Comparison of ENCODE assay signal across 14 cellular contexts in genomic region chr20:19775353-19776201, GRCh38. TPM values are rescaled to one million over a fixed set of nuclear protein-coding genes. Genes with fewer than 3 reads are reported as not detected.
DNase-seq lines count a peak whose midpoint lies in the region; ATAC-seq, FAIRE-seq and TF ChIP-seq lines count a peak whose summit lies in the region.
"Had no signal": no experiment of that assay in that cellular context is flagged by ENCODE, and none has a peak within 500 bp of the region (broad histone marks: within the 10 kb centered on the region; RNA-seq: fewer than 3 reads in every experiment).

No MANE protein-coding gene starts in this region.

- H3K36me3 ChIP-seq in PC-3 (ENCODE audit: low read depth, low read length), result no peaks in the 10 kb centered on the region
- no peaks in the 10 kb centered on the region for H3K36me3 ChIP-seq in pancreas
- H3K36me3 ChIP-seq: ovary had no signal

- peaks cover 44% of the 10 kb centered on the region for H3K4me1 ChIP-seq in PC-3 (ENCODE audit: insufficient read depth, low read length)
- H3K4me1 ChIP-seq in pancreas, result no peaks in the 10 kb centered on the region

- WGBS in pancreas, 2 donors, result 80 to 87% methylated on average over 7 of the region's 7 CpGs

- POLR2A ChIA-PET in PC-3 (lab: Charles Lee; ENCODE audit: unreplicated experiment), result interaction anchor here (0.5 to 1.1 kb wide), 7 partner anchors 8 to 964 kb away, joined by 3 to 13 read pairs (median 4); partner anchors contain the start of gene RIN2

- H2AFZ ChIP-seq in PC-3 (ENCODE audit: low read length), result 0 out of 2 replicates have a peak overlapping the region, but pooled peaks have one; percentile 1

- H3K9me3 ChIP-seq in PC-3 (ENCODE audit: low read length), result no peaks in the 10 kb centered on the region
- H3K9me3 ChIP-seq in pancreas, result no peaks in the 10 kb centered on the region
- H3K9me3 ChIP-seq: ovary had no signal

- TSS peak; percentile 94 for BruUV-seq in PC-3 (replicated peaks; lab: Mats Ljungman, UMichigan)

- no peak overlapping the region for H3K4me3 ChIP-seq in AG10803 (ENCODE audit: low read length)
- H3K4me3 ChIP-seq in PC-3 (ENCODE audit: low read length), result no peak overlapping the region
- no peak overlapping the region for H3K4me3 ChIP-seq in pancreas
- H3K4me3 ChIP-seq: ovary had no signal

- H3K27ac ChIP-seq in PC-3 (ENCODE audit: low read length), result peak overlapping the region; percentile 51
- H3K27ac ChIP-seq in pancreas, result no peak overlapping the region
- H3K27ac ChIP-seq: ovary had no signal

- CTCF ChIA-PET in PC-3 (lab: Charles Lee), result interaction anchor here (0.6 to 1.3 kb wide), 5 partner anchors 9 to 71 kb away, joined by 3 to 7 read pairs (median 4); partner anchors contain the start of gene RIN2

- peak overlapping the region; percentile 67 for H3K4me2 ChIP-seq in PC-3 (ENCODE audit: low read length)

- no peak for TF ChIP-seq CTCF in AG10803 (conservative IDR thresholded peaks at IDR 0.05; ENCODE audit: low read length)
- no peak for TF ChIP-seq CTCF in PC-3 (conservative IDR thresholded peaks at IDR 0.05; ENCODE audit: low read depth, low read length)
- no peak for TF ChIP-seq CTCF in pancreas (IDR thresholded peaks at IDR 0.05)

- no peak for FAIRE-seq in pancreas (lab: Jason Lieb, UNC)
- FAIRE-seq: bronchial epithelial cell had no signal

- ATAC-seq in PC-3, result peak; percentile 98
- ATAC-seq in left ventricle myocardium superior, result peak; percentile 16
- ATAC-seq in pancreas, result peak in 3 of 4 donors; percentile 26 to 52 (median 31)
- no peak for ATAC-seq in GM18858 (IDR thresholded peaks at IDR 0.05; ENCODE audit: unreplicated experiment)
- ATAC-seq: activated CD8-positive, alpha-beta T cell treated with anti-CD3 and anti-CD28 coated beads for 36 hours had no signal

- intact Hi-C loops in PC-3 (cut with micrococcal nuclease) (loop anchor here (1.0 to 5.0 kb wide), 4 partner anchors 9 to 63 kb away; partner anchors contain the start of gene RIN2), left ventricle myocardium superior (cut with micrococcal nuclease) (no loop called here), pancreas (cut with DNase I) (no loop called here)

- DNase-seq in AG10803 (ENCODE audit: low read depth), result peak; percentile 39
- peak; percentile 93 for DNase-seq in PC-3
- DNase-seq in left ventricle myocardium superior, result no peak
- DNase-seq in pancreas, result no peak
- no peak for DNase-seq in NCI-H2227 treated with DMSO at 0.1 percent for 48 hours (lab: John Stamatoyannopoulos, UW)
- DNase-seq in T-helper 1 cell, result no peak
- DNase-seq in stimulated activated naive CD4-positive, alpha-beta T cell treated with Interleukin-2 at 50 U/mL for 16 hours (lab: John Stamatoyannopoulos, UW), result no peak
- DNase-seq: activated CD8-positive, alpha-beta T cell treated with anti-CD3 and anti-CD28 coated beads for 36 hours; endodermal cell; NCI-H1417 treated with DMSO at 0.1 percent for 48 hours; NCI-H510A treated with DMSO at 0.1 percent for 48 hours; ovary had no signal

- no peaks in the 10 kb centered on the region for H3K9me2 ChIP-seq in PC-3 (replicated peaks; ENCODE audit: low read length)

- H3K27me3 ChIP-seq in PC-3 (ENCODE audit: low read length) (no peaks in the 10 kb centered on the region), pancreas (no peaks in the 10 kb centered on the region)
- H3K27me3 ChIP-seq: ovary had no signal

- H3F3A ChIP-seq in PC-3 (ENCODE audit: low read length, unreplicated experiment), result no peaks in the 10 kb centered on the region

- no peaks in the 10 kb centered on the region for H4K20me1 ChIP-seq in PC-3 (ENCODE audit: low read length)

- H3K9ac ChIP-seq in PC-3 (ENCODE audit: low read length), result peak overlapping the region; percentile 8; the same call in 1 of the 2 replicates

- H3K79me2 ChIP-seq in PC-3 (ENCODE audit: low read length), result no peaks in the 10 kb centered on the region

RNA-seq across cellular contexts. Expression of gene RIN2, which starts 17.5 kb away (rescaled TPM):
- 64.3 and 69.8 TPM in 2 replicates for total RNA-seq in PC-3 (2014; rRNA removed)
- total RNA-seq in left ventricle myocardium superior, result 64.0 TPM
- total RNA-seq in pancreas, result 10 to 100 TPM; 17.3 to 42.6 (median 21.6) TPM
- polyA plus RNA-seq in pancreas, result 10 to 100 TPM; 10.2 to 24.3 TPM
- total RNA-seq: activated CD8-positive, alpha-beta T cell treated with anti-CD3 and anti-CD28 coated beads for 36 hours had no signal

Comparison
In these comparisons a context has a peak if more than half of its experiments do, and no peak if none do; other contexts are left out.
1. DNase-seq: peak in AG10803 (single experiment) and PC-3 (single experiment); none in left ventricle myocardium superior (single experiment), pancreas (0 of 6), NCI-H2227 treated with DMSO at 0.1 percent for 48 hours (single experiment), T-helper 1 cell (0 of 5) and stimulated activated naive CD4-positive, alpha-beta T cell treated with Interleukin-2 at 50 U/mL for 16 hours (single experiment).